22 cellular contexts compared by ENCODE assay signal in genomic region chr14:76086636-76087035, GRCh38.
DNase-seq lines count a peak whose midpoint lies in the region; ATAC-seq and TF ChIP-seq lines count a peak whose summit lies in the region.
"Had no signal": no experiment of that assay in that cellular context is flagged by ENCODE, and none has a peak within 500 bp of the region (broad histone marks: within the 10 kb centered on the region; RNA-seq: fewer than 3 reads in every experiment).

No MANE protein-coding gene starts in this region.

- no peak overlapping the region for H3K4me3 Mint-ChIP-seq in brain
- H3K4me3 Mint-ChIP-seq in type B pancreatic cell = no peak overlapping the region
- H3K4me3 Mint-ChIP-seq: CD14-positive monocyte, IgD-negative memory B cell had no signal

- H3K9me3 Mint-ChIP-seq in brain (no peaks in the 10 kb centered on the region), type B pancreatic cell (no peaks in the 10 kb centered on the region)
- H3K9me3 Mint-ChIP-seq: IgD-negative memory B cell had no signal

- peak overlapping the region in 4 of 5 experiments; percentile 38 to 74 (median 50) for H3K27ac Mint-ChIP-seq in brain
- H3K27ac Mint-ChIP-seq in type B pancreatic cell = no peak overlapping the region
- H3K27ac Mint-ChIP-seq: CD14-positive monocyte had no signal

- H3K27me3 Mint-ChIP-seq in brain (peaks cover 3% of the 10 kb centered on the region), type B pancreatic cell (peaks cover 4% of the 10 kb centered on the region)

- H3K36me3 ChIP-seq in right atrium auricular region = peaks cover 14% of the 10 kb centered on the region
- H3K36me3 ChIP-seq: ovary, SJSA1 had no signal

- ATAC-seq in GM21447 (IDR thresholded peaks at IDR 0.05; ENCODE audit: unreplicated experiment) = no peak
- ATAC-seq: right lobe of liver had no signal

- TF ChIP-seq CTCF in brain (conservative IDR thresholded peaks at IDR 0.05) (no peak), type B pancreatic cell (conservative IDR thresholded peaks at IDR 0.05) (no peak), right atrium auricular region (IDR thresholded peaks at IDR 0.05) (no peak)

- no peaks in the 10 kb centered on the region for H3K9me3 ChIP-seq in right atrium auricular region
- H3K9me3 ChIP-seq: ovary, Peyer's patch, right lobe of liver, SJSA1 had no signal

- H3K4me1 Mint-ChIP-seq in brain = peaks cover 85% of the 10 kb centered on the region
- H3K4me1 Mint-ChIP-seq in type B pancreatic cell (ENCODE audit: unreplicated experiment) = peaks cover 31% of the 10 kb centered on the region

- no peaks in the 10 kb centered on the region for H3K4me1 ChIP-seq in right atrium auricular region
- H3K4me1 ChIP-seq: right lobe of liver, SJSA1 had no signal

- H3K4me3 ChIP-seq in right atrium auricular region = no peak overlapping the region
- H3K4me3 ChIP-seq: lung, ovary, Peyer's patch, right lobe of liver, SJSA1 had no signal

- H3K27ac ChIP-seq in substantia nigra (ENCODE audit: low read depth, low read length, poor library complexity, severe bottlenecking) (peak overlapping the region; percentile 62), right atrium auricular region (no peak overlapping the region)
- H3K27ac ChIP-seq: epithelial cell of prostate, ovary, Peyer's patch, right lobe of liver, SJSA1 had no signal

- H3K36me3 Mint-ChIP-seq in brain (peaks cover 19% of the 10 kb centered on the region), type B pancreatic cell (no peaks in the 10 kb centered on the region)
- H3K36me3 Mint-ChIP-seq: CD14-positive monocyte had no signal

- DNase-seq in NCI-H1694 treated with DMSO at 0.1 percent for 48 hours (lab: John Stamatoyannopoulos, UW) (peak; percentile 99), medulla oblongata (ENCODE audit: extremely low spot score) (peak; percentile 60), substantia nigra (lab: John Stamatoyannopoulos, UW) (peak in 25 of 49 donors; percentile 10 to 62 (median 29)), type B pancreatic cell (ENCODE audit: extremely low spot score, unreplicated experiment) (no peak), right atrium auricular region (ENCODE audit: low spot score) (no peak)
- DNase-seq: activated CD4-positive, alpha-beta T cell treated with anti-CD3 and anti-CD28 coated beads for 4 hours; activated naive CD4-positive, alpha-beta T cell treated with anti-CD3 and anti-CD28 coated beads, Interleukin-2, amount 50 U/mL, for 16 hours; central memory CD4-positive, alpha-beta T cell; EL; islet precursor cell; NK-92 treated with Interleukin-12 subunit alpha and Interleukin-12 subunit beta, amount 100 ng/mL, for 24 hours; ovary; Peyer's patch; right lobe of liver; stimulated activated CD4-positive, alpha-beta T cell treated with anti-CD3 and anti-CD28 coated beads, Interleukin-15, amount 100 ng/mL, for 24 hours had no signal

- H3K27me3 ChIP-seq in right atrium auricular region = no peaks in the 10 kb centered on the region
- H3K27me3 ChIP-seq: ovary, Peyer's patch, right lobe of liver had no signal

Comparison
In these comparisons a context has a peak if more than half of its experiments do, and no peak if none do; other contexts are left out.
1. DNase-seq: peak in NCI-H1694 treated with DMSO at 0.1 percent for 48 hours (single experiment), medulla oblongata (single experiment) and substantia nigra (25 of 49); none in type B pancreatic cell (single experiment) and right atrium auricular region (single experiment).